Comparison of ENCODE assay signal across 23 cellular contexts in genomic region chr1:217614319-217614718, GRCh38.
"Had no signal": no experiment of that assay in that cellular context is flagged by ENCODE, and none has a peak within 500 bp of the region (broad histone marks: within the 10 kb centered on the region; RNA-seq: fewer than 3 reads in every experiment).

No MANE protein-coding gene starts in this region.

- H3K4me3 ChIP-seq: coronary artery, left lung, lung, sigmoid colon, spleen, thoracic aorta had no signal

- DNase-seq: activated B cell treated with CpG ODN at 0.5 μM for 24 hours; activated CD4-positive, alpha-beta T cell treated with anti-CD3 and anti-CD28 coated beads for 36 hours; activated CD4-positive, alpha-beta T cell treated with anti-CD3 and anti-CD28 coated beads, Interleukin-2, amount 50 U/mL, for 4 hours; activated CD8-positive, alpha-beta memory T cell treated with anti-CD3 and anti-CD28 coated beads for 24 hours; activated CD8-positive, alpha-beta memory T cell treated with anti-CD3 and anti-CD28 coated beads, Interleukin-2, amount 50 U/mL, for 4 hours; activated T-cell treated with anti-CD3 and anti-CD28 coated beads, Interleukin-2, amount 50 U/mL, for 24 hours; aorta; caudate nucleus; endodermal cell; foreskin keratinocyte; immature natural killer cell; kidney glomerular epithelial cell; left lung; naive thymus-derived CD8-positive, alpha-beta T cell; retina; sigmoid colon; spleen; stimulated activated CD4-positive, alpha-beta T cell treated with anti-CD3 and anti-CD28 coated beads, Interleukin-4, amount 100 ng/mL, for 1 hour; stimulated activated naive CD4-positive, alpha-beta T cell treated with Interleukin-2 at 50 U/mL for 16 hours; T1000 had no signal
